ENCODE assay signal across 2 cellular contexts in genomic region chr13:94602467-94602866, GRCh38.
TF ChIP-seq lines count a peak whose summit lies in the region.

No MANE protein-coding gene starts in this region.

TF ChIP-seq in SK-N-SH, 30 proteins besides CTCF, POLR2A, EP300 and RAD21 (continued from another document):
- no peak for TF ChIP-seq USF2 (IDR thresholded peaks at IDR 0.05; ENCODE audit: borderline replicate concordance, low read depth, low read length)
- TF ChIP-seq IRF3 (IDR thresholded peaks at IDR 0.05; ENCODE audit: low read depth, low read length) = no peak

TF ChIP-seq in SK-N-SH treated with all-trans-retinoic acid at 6 μM for 48 hours, 23 proteins besides CTCF, POLR2A, EP300 and RAD21 (continued from another document):
- TF ChIP-seq CREB5 (CRISPR knock-in tag; IDR thresholded peaks at IDR 0.05; ENCODE audit: low read depth) = no peak
- no peak for TF ChIP-seq TSHZ2 (CRISPR knock-in tag; IDR thresholded peaks at IDR 0.05)
- no peak for TF ChIP-seq ZNF8 (CRISPR knock-in tag; IDR thresholded peaks at IDR 0.05)
- TF ChIP-seq ZFP30 (CRISPR knock-in tag; IDR thresholded peaks at IDR 0.05) = no peak
- TF ChIP-seq TOX (CRISPR knock-in tag; IDR thresholded peaks at IDR 0.05; ENCODE audit: borderline replicate concordance) = no peak
- no peak for TF ChIP-seq ZNF70 (CRISPR knock-in tag; IDR thresholded peaks at IDR 0.05)
- TF ChIP-seq SNAI2 (CRISPR knock-in tag; IDR thresholded peaks at IDR 0.05) = no peak
- TF ChIP-seq PATZ1 (CRISPR knock-in tag; IDR thresholded peaks at IDR 0.05; ENCODE audit: borderline replicate concordance) = no peak
- no peak for TF ChIP-seq PPARA (CRISPR knock-in tag; IDR thresholded peaks at IDR 0.05; ENCODE audit: borderline replicate concordance)
- no peak for TF ChIP-seq ESRRG (CRISPR knock-in tag; IDR thresholded peaks at IDR 0.05)
- TF ChIP-seq ZC3H10 (CRISPR knock-in tag; IDR thresholded peaks at IDR 0.05) = no peak
- no peak for TF ChIP-seq ARNTL (CRISPR knock-in tag; IDR thresholded peaks at IDR 0.05; ENCODE audit: borderline replicate concordance, low read depth)
- no peak for TF ChIP-seq TCF4 (CRISPR knock-in tag; IDR thresholded peaks at IDR 0.05; ENCODE audit: borderline replicate concordance)
